ENCODE assay signal across 9 cellular contexts in the genomic region with DNA sequence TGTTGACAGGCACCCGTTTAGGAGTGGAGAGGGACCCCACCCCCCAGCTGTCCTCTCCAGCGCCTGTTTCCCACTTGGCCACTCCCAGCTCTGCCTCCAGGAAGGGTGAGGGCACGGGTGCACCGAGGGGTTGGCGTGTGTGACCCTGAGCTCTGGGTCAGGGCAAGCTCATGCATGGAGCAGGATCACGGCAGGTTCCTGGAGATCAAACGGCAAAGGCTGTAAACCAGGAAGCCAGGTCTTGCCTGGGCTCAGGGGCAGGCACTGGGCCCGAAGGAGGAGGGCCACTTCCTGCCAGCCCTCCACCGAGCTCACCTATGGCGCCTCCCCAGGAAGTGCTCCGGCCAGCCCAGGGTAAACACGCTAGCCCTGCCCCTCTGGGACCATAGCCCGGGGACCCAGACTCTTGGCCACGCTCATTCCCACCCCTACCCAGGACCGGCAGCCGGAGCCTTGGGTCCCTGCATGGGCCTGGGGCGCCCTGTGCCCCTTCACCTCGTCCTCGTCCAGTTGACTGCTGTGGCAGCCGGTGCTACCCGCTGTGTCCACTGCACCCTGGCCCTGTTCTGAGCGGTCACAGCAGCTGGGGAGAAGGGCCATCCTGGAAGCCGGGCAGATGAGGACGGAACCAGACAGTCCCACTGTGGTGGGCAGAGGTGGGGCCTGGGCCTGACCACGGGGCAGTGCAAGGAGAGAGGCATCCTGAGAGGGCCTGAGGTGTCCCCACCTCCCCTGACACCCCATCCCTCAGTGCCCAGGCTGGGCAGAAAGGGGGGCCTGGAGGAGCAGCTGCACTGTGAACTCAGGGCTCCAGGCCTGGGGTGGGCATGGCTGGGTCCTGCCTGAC. TPM values are rescaled to one million over a fixed set of nuclear protein-coding genes. Genes with fewer than 3 reads are reported as not detected.
DNase-seq lines count a peak whose midpoint lies in the region; ATAC-seq, FAIRE-seq and TF ChIP-seq lines count a peak whose summit lies in the region.
"Had no signal": no experiment of that assay in that cellular context is flagged by ENCODE, and none has a peak within 500 bp of the region (broad histone marks: within the 10 kb centered on the region; RNA-seq: fewer than 3 reads in every experiment).

No MANE protein-coding gene starts in this region.

- no peak for ATAC-seq in HG03108 (IDR thresholded peaks at IDR 0.05; ENCODE audit: unreplicated experiment)

- no peak for TF ChIP-seq CTCF in HFF-Myc (IDR thresholded peaks at IDR 0.05; ENCODE audit: low read depth, low read length, missing control alignments)
- TF ChIP-seq CTCF in astrocyte of the spinal cord (IDR thresholded peaks at IDR 0.05; ENCODE audit: low read depth, low read length), result no peak
- no peak for TF ChIP-seq CTCF in kidney (IDR thresholded peaks at IDR 0.05; ENCODE audit: borderline replicate concordance, extremely low read depth, insufficient read depth)
- no peak for TF ChIP-seq CTCF in spleen (IDR thresholded peaks at IDR 0.05 in 8 of 11, conservative IDR thresholded peaks at IDR 0.05 in 3 of 11)

- H3K27me3 ChIP-seq in spleen (replicated peaks in 1 of 7), result peaks cover 0 to 48% (median 38%) of the 10 kb centered on the region in 7 donors

- peak overlapping the region; percentile 56 for H3K4me3 ChIP-seq in HFF-Myc (replicated peaks; ENCODE audit: low read depth, low read length)
- H3K4me3 ChIP-seq in astrocyte of the spinal cord (ENCODE audit: low read depth, low read length), result peak overlapping the region; percentile 31
- peak overlapping the region; percentile 9 to 52 for H3K4me3 ChIP-seq in kidney (ENCODE audit: low read length in 2 of 2)
- H3K4me3 ChIP-seq in spleen, result peak overlapping the region in 3 of 8 donors; percentile 11 to 64 (median 19)

- H3K36me3 ChIP-seq in kidney (ENCODE audit: control insufficient read depth in 1 of 2, insufficient read depth in 2 of 2, low read length in 2 of 2) (no peaks in the 10 kb centered on the region), spleen (peaks cover 0 to 46% (median 5%) of the 10 kb centered on the region in 6 donors)

- FAIRE-seq in kidney (lab: Jason Lieb, UNC), result no peak

- H3K4me1 ChIP-seq in kidney (ENCODE audit: control insufficient read depth in 1 of 2, insufficient read depth in 1 of 2, low read depth in 1 of 2, low read length in 2 of 2) (peaks cover 26 to 54% of the 10 kb centered on the region in 2 donors), spleen (peaks cover 21 to 61% (median 43%) of the 10 kb centered on the region in 6 donors)

- WGBS in spleen, 5 donors, result 61 to 83% (median 68%) methylated on average over 12 to 25 of the region's 25 CpGs

- no peak for DNase-seq in HFF-Myc (ENCODE audit: extremely low read depth, low read depth)
- no peak for DNase-seq in astrocyte of the spinal cord (ENCODE audit: low read depth, low spot score)
- peak; percentile 93 for DNase-seq in kidney
- DNase-seq in spleen, result peak; percentile 77
- DNase-seq in SHP77 (lab: John Stamatoyannopoulos, UW), result no peak
- DNase-seq in 8988T, result no peak
- DNase-seq in RKO (ENCODE audit: low spot score), result no peak
- DNase-seq: NCI-H2227 treated with DMSO at 0.1 percent for 48 hours had no signal

- intact Hi-C loops in kidney (cut with DNase I) (no loop called here), spleen (cut with DNase I; ENCODE audit: low total_unique reads) (no loop called here)

- H3K9me3 ChIP-seq in kidney (ENCODE audit: control insufficient read depth in 1 of 2, low read length in 2 of 2) (no peaks in the 10 kb centered on the region), spleen (no peaks in the 10 kb centered on the region)

- H3K27ac ChIP-seq in kidney (ENCODE audit: low read depth in 2 of 2, low read length in 2 of 2) (peak overlapping the region; percentile 90 to 92), spleen (peak overlapping the region in 6 of 8 donors; percentile 3 to 43 (median 9))

- TF ChIP-seq POLR2A in spleen (IDR thresholded peaks at IDR 0.05), result no peak

- in situ Hi-C loops in astrocyte of the spinal cord (cut with HindIII; ENCODE audit: low sequenced_read_pairs), result no loop called here

- peak overlapping the region in 1 of 2 donors; percentile 58 for H3K9ac ChIP-seq in kidney (ENCODE audit: low read length in 2 of 2)

RNA-seq across cellular contexts. Expression of gene EPS8L2, which starts 1.0 kb away (rescaled TPM):
- total RNA-seq in kidney, result 287 TPM
- 199 TPM for polyA plus RNA-seq in kidney (ENCODE audit: insufficient read depth, low read depth, low replicate concordance)
- 10 to 100 TPM in 1 of 7 donors, 1 to 10 TPM in 6; 4.2 to 14.7 (median 7.0) TPM for total RNA-seq in spleen
- polyA plus RNA-seq in spleen, result 10 to 100 TPM in 1 of 3 donors, 1 to 10 TPM in 2; 7.3 to 11.6 (median 8.5) TPM

RNA-seq across cellular contexts. Expression of gene TMEM80, which starts 9.4 kb away (rescaled TPM):
- 38.6 TPM for total RNA-seq in kidney
- 36.2 TPM for polyA plus RNA-seq in kidney (ENCODE audit: insufficient read depth, low read depth, low replicate concordance)
- total RNA-seq in spleen, result 10 to 100 TPM; 20.1 to 37.6 (median 32.4) TPM
- 10 to 100 TPM; 18.7 to 30.8 (median 24.7) TPM for polyA plus RNA-seq in spleen

RNA-seq across cellular contexts. Expression of gene DEAF1, which starts 10.0 kb away (rescaled TPM):
- total RNA-seq in kidney (54.5 TPM), spleen (10 to 100 TPM; 28.3 to 44.9 (median 31.7) TPM)
- polyA plus RNA-seq in kidney (ENCODE audit: insufficient read depth, low read depth, low replicate concordance) (30.2 TPM), spleen (10 to 100 TPM; 21.8 to 31.4 (median 25.1) TPM)

RNA-seq across cellular contexts. Expression of gene TALDO1, which starts 42.2 kb away (rescaled TPM):
- total RNA-seq in kidney (175 TPM), spleen (100 to 1,000 TPM; 160 to 292 (median 229) TPM)
- polyA plus RNA-seq in kidney (ENCODE audit: insufficient read depth, low read depth, low replicate concordance) (312 TPM), spleen (100 to 1,000 TPM; 108 to 177 (median 125) TPM)

Comparison
In these comparisons a context has a peak if more than half of its experiments do, and no peak if none do; other contexts are left out.
1. DNase-seq: peak in kidney (single experiment) and spleen (single experiment); none in HFF-Myc (single experiment), astrocyte of the spinal cord (single experiment), SHP77 (0 of 2), 8988T (single experiment) and RKO (single experiment).
2. RNA of gene EPS8L2, which starts 1.0 kb away (total RNA-seq): 287 TPM in kidney (single experiment); 4.2 to 14.7 TPM in spleen; every median in the first group is over 10 times any median in the second.